Comparison of ENCODE assay signal across 17 cellular contexts in genomic region chr9:107175826-107176500, GRCh38.
DNase-seq lines count a peak whose midpoint lies in the region; ATAC-seq and TF ChIP-seq lines count a peak whose summit lies in the region.
"Had no signal": no experiment of that assay in that cellular context is flagged by ENCODE, and none has a peak within 500 bp of the region (broad histone marks: within the 10 kb centered on the region; RNA-seq: fewer than 3 reads in every experiment).

No MANE protein-coding gene starts in this region.

- peak; percentile 85 for DNase-seq in NCI-H82 (lab: John Stamatoyannopoulos, UW)
- peak; percentile 57 for DNase-seq in Right ventricle myocardium superior
- no peak for DNase-seq in natural killer cell
- DNase-seq in smooth muscle cell (lab: John Stamatoyannopoulos, UW; ENCODE audit: unreplicated experiment), result no peak
- no peak for DNase-seq in stimulated activated CD4-positive, alpha-beta T cell treated with anti-CD3 and anti-CD28 coated beads, Interleukin-4, amount 100 ng/mL, for 4 hours
- no peak for DNase-seq in NCI-H2029 treated with DMSO at 0.1 percent for 48 hours (lab: John Stamatoyannopoulos, UW)
- DNase-seq: activated CD4-positive, alpha-beta T cell treated with anti-CD3 and anti-CD28 coated beads, Interleukin-2, amount 10 ng/mL, durations not matched to agents 24 days and 14 days; activated CD8-positive, alpha-beta memory T cell treated with anti-CD3 and anti-CD28 coated beads, Interleukin-2, amount 50 U/mL, for 48 hours; activated gamma-delta T cell; foreskin keratinocyte; Kasumi-1; NCI-H1105; NCI-H748 treated with DMSO at 0.1 percent for 48 hours had no signal

- H3F3A ChIP-seq in smooth muscle cell (ENCODE audit: low read depth), result no peaks in the 10 kb centered on the region

- H3K36me3 ChIP-seq in smooth muscle cell (ENCODE audit: low read depth), result no peaks in the 10 kb centered on the region

- H3K4me3 Mint-ChIP-seq in natural killer cell, result peak overlapping the region; percentile 67
- H3K4me3 Mint-ChIP-seq: activated CD4-positive, alpha-beta T cell treated with anti-CD3 and anti-CD28 coated beads, Interleukin-2, amount 10 ng/mL, durations not matched to agents 24 days and 14 days; B cell had no signal

- ATAC-seq in Right ventricle myocardium superior (ENCODE audit: poor library complexity) (peak; percentile 78), natural killer cell (no peak), GM21515 (IDR thresholded peaks at IDR 0.05; ENCODE audit: unreplicated experiment) (no peak), HG02798 (IDR thresholded peaks at IDR 0.05; ENCODE audit: poor library complexity, unreplicated experiment) (no peak)
- ATAC-seq: foreskin keratinocyte, GM12878 had no signal

- peak overlapping the region; percentile 66 for H3K4me2 ChIP-seq in smooth muscle cell

- H3K36me3 Mint-ChIP-seq in natural killer cell, result no peaks in the 10 kb centered on the region

- peaks cover 0 to 5% of the 10 kb centered on the region in 2 donors for H3K27me3 Mint-ChIP-seq in natural killer cell (ENCODE audit: low read depth in 2 of 2)

- H4K20me1 ChIP-seq in smooth muscle cell (ENCODE audit: low read depth), result no peaks in the 10 kb centered on the region

- H2AFZ ChIP-seq in smooth muscle cell (ENCODE audit: low read depth), result peak overlapping the region; percentile 4

- peak overlapping the region; percentile 10 for H3K9ac ChIP-seq in smooth muscle cell (ENCODE audit: low read depth)

- H3K27me3 ChIP-seq in smooth muscle cell (ENCODE audit: low read depth), result no peaks in the 10 kb centered on the region
- H3K27me3 ChIP-seq: foreskin keratinocyte had no signal

- no peaks in the 10 kb centered on the region for H3K79me2 ChIP-seq in smooth muscle cell (ENCODE audit: low read depth)

- H3K27ac Mint-ChIP-seq in natural killer cell, result peak overlapping the region; percentile 87 to 93
- H3K27ac Mint-ChIP-seq: activated CD4-positive, alpha-beta T cell treated with anti-CD3 and anti-CD28 coated beads, Interleukin-2, amount 10 ng/mL, durations not matched to agents 24 days and 14 days; B cell had no signal

- intact Hi-C loops in Right ventricle myocardium superior (cut with DNase I) (no loop called here), natural killer cell (cut with micrococcal nuclease) (loop anchor here (2.0 to 10.0 kb wide), 2 partner anchors 107 to 861 kb away; partner anchors contain the start of gene RAD23B)

- H3K4me1 ChIP-seq in smooth muscle cell (ENCODE audit: low read depth), result peaks cover 19% of the 10 kb centered on the region
- H3K4me1 ChIP-seq: foreskin keratinocyte had no signal

- no peaks in the 10 kb centered on the region for H3K9me3 ChIP-seq in smooth muscle cell (replicated peaks; ENCODE audit: low read depth)

- H3K4me3 ChIP-seq in smooth muscle cell, result no peak overlapping the region
- H3K4me3 ChIP-seq: GM12878 had no signal

- TF ChIP-seq CTCF in natural killer cell (IDR thresholded peaks at IDR 0.05) (no peak), smooth muscle cell (IDR thresholded peaks at IDR 0.05; ENCODE audit: borderline replicate concordance, insufficient read depth, poor library complexity, severe bottlenecking) (no peak)

- 54% methylated on average over 9 of the region's 9 CpGs for WGBS in smooth muscle cell (ENCODE audit: low lambda C conversion rate)

- H3K9me3 Mint-ChIP-seq in natural killer cell, result no peaks in the 10 kb centered on the region
- H3K9me3 Mint-ChIP-seq: activated CD4-positive, alpha-beta T cell treated with anti-CD3 and anti-CD28 coated beads, Interleukin-2, amount 10 ng/mL, durations not matched to agents 24 days and 14 days had no signal

- H3K27ac ChIP-seq in smooth muscle cell (ENCODE audit: low read depth), result peak overlapping the region; percentile 53
- H3K27ac ChIP-seq: foreskin keratinocyte had no signal

- peaks cover 65 to 71% of the 10 kb centered on the region in 2 donors for H3K4me1 Mint-ChIP-seq in natural killer cell
- H3K4me1 Mint-ChIP-seq: B cell had no signal

Comparison
In these comparisons a context has a peak if more than half of its experiments do, and no peak if none do; other contexts are left out.
1. DNase-seq: peak in NCI-H82 (single experiment) and Right ventricle myocardium superior (single experiment); none in natural killer cell (single experiment), smooth muscle cell (single experiment), stimulated activated CD4-positive, alpha-beta T cell treated with anti-CD3 and anti-CD28 coated beads, Interleukin-4, amount 100 ng/mL, for 4 hours (0 of 2) and NCI-H2029 treated with DMSO at 0.1 percent for 48 hours (single experiment).